In the genomic region with DNA sequence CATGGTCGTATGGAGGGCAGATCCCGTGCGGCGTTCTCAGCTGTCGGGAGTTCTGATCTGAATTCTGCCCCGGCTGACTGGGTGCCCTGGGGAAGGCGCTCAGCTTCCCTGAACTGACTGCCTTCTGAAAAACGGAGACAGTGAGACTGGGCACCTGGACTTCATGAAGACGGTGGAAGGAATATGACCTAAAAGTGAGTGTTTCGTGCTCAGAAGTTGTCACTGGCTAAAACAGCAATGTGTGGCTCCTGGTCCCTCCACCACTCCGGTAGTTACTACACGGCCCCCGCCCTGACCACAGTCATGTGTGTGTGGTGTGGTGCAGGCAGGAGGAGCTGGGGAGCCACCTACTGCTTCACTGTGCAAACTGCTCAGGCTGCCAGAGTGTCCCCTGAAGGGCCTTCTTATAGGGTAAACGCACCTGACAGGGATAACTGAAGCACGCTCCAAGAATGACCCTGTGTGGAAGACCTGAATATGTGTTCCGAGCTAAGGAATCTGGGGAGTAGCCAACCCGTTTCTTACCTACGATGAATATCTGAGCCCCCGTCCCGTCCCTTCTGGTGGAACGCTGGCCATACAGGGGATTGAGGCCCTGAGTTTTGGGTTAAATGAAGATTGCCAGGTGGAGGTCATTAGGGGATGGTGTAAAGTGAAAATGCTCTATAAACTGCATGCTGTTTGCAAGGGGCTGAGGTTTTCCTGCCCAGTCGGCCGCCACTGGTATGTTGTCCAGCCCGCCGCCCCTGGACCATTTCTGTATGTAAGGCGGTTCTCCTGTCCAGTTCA, we compare ENCODE assay signal across 8 cellular contexts. TPM values are rescaled to one million over a fixed set of nuclear protein-coding genes. Genes with fewer than 3 reads are reported as not detected.
DNase-seq lines count a peak whose midpoint lies in the region; ATAC-seq and TF ChIP-seq lines count a peak whose summit lies in the region.

No MANE protein-coding gene starts in this region.

- H3K27me3 Mint-ChIP-seq in Caco-2 (ENCODE audit: insufficient read depth, unreplicated experiment), result no peaks in the 10 kb centered on the region
- peaks cover 12% of the 10 kb centered on the region for H3K27me3 Mint-ChIP-seq in activated naive CD8-positive, alpha-beta T cell

- BruUV-seq in Caco-2 (replicated peaks; lab: Mats Ljungman, UMichigan), result no TSS peak

- H3K9me3 ChIP-seq in Caco-2, result no peaks in the 10 kb centered on the region

- H3K27me3 ChIP-seq in Caco-2 (replicated peaks; ENCODE audit: control insufficient read depth, insufficient read depth, low read length), result no peaks in the 10 kb centered on the region

- peaks cover 2% of the 10 kb centered on the region for H3K4me1 Mint-ChIP-seq in Caco-2 (ENCODE audit: low read depth, unreplicated experiment)
- peaks cover 6% of the 10 kb centered on the region for H3K4me1 Mint-ChIP-seq in activated naive CD8-positive, alpha-beta T cell (ENCODE audit: low read depth)

- POLR2A ChIA-PET in Caco-2 (lab: Charles Lee), result interaction anchor here (0.6 kb wide), 1 partner anchor 38 kb away, joined by 9 read pairs; no protein-coding TSS in a partner anchor

- H3K36me3 Mint-ChIP-seq in Caco-2 (ENCODE audit: insufficient read depth, unreplicated experiment), result no peaks in the 10 kb centered on the region
- no peaks in the 10 kb centered on the region for H3K36me3 Mint-ChIP-seq in activated naive CD8-positive, alpha-beta T cell

- peaks cover 7% of the 10 kb centered on the region for H3K4me1 ChIP-seq in Caco-2

- intact Hi-C loops in Caco-2 (cut with micrococcal nuclease; ENCODE audit: unreplicated experiment), result loop anchor here (1.0 to 2.0 kb wide), 2 partner anchors 41 to 154 kb away; a partner anchor contains a TSS
- intact Hi-C loops in left ventricle myocardium superior (cut with micrococcal nuclease), result no loop called here

- no peaks in the 10 kb centered on the region for H3K36me3 ChIP-seq in Caco-2 (ENCODE audit: control insufficient read depth, insufficient read depth, low read length)

- peak in 1 of 2 experiments; percentile 78 for TF ChIP-seq CTCF in Caco-2 (IDR thresholded peaks at IDR 0.05; ENCODE audit: insufficient read depth in 1 of 2, low read depth in 1 of 2, low read length in 1 of 2, severe bottlenecking in 1 of 2, unreplicated experiment in 1 of 2)

- ATAC-seq in left ventricle myocardium superior, result peak; percentile 74
- ATAC-seq in GM21723 (IDR thresholded peaks at IDR 0.05; ENCODE audit: unreplicated experiment), result no peak
- ATAC-seq in GM21786 (IDR thresholded peaks at IDR 0.05; ENCODE audit: unreplicated experiment), result no peak

- DNase-seq in Caco-2, result peak; percentile 69 to 74
- peak; percentile 15 for DNase-seq in HS-5 (ENCODE audit: low read depth)
- peak; percentile 76 for DNase-seq in RPMI8226
- DNase-seq in left ventricle myocardium superior, result peak; percentile 85
- DNase-seq in renal cortical epithelial cell (ENCODE audit: low read depth), result peak; percentile 69

- no peak overlapping the region for H3K4me3 Mint-ChIP-seq in Caco-2 (ENCODE audit: unreplicated experiment)
- H3K4me3 Mint-ChIP-seq in activated naive CD8-positive, alpha-beta T cell, result peak overlapping the region; percentile 47

- H3K4me3 ChIP-seq in Caco-2 (ENCODE audit: low read depth, low read length), result no peak overlapping the region

- no peak overlapping the region for H3K27ac Mint-ChIP-seq in Caco-2 (ENCODE audit: unreplicated experiment)
- H3K27ac Mint-ChIP-seq in activated naive CD8-positive, alpha-beta T cell, result no peak overlapping the region

- CTCF ChIA-PET in Caco-2 (lab: Charles Lee), result interaction anchor here (1.0 to 1.2 kb wide), 2 partner anchors 9 to 41 kb away, joined by 4 to 10 read pairs; no protein-coding TSS in a partner anchor

- H3K9me3 Mint-ChIP-seq in Caco-2 (ENCODE audit: unreplicated experiment), result no peaks in the 10 kb centered on the region
- no peaks in the 10 kb centered on the region for H3K9me3 Mint-ChIP-seq in activated naive CD8-positive, alpha-beta T cell (ENCODE audit: low read depth)

RNA-seq across cellular contexts. Expression of a gene that starts 0.6 kb away (rescaled TPM):
- total RNA-seq in Caco-2 (2022), result not detected in 2 replicates
- total RNA-seq in left ventricle myocardium superior, result 409 TPM
- total RNA-seq in renal cortical epithelial cell, result 1.5 and 9.0 TPM in 2 replicates

RNA-seq across cellular contexts. Expression of a gene that starts 30.4 kb away (rescaled TPM):
- 1.7 and 2.5 TPM in 2 replicates for total RNA-seq in Caco-2 (2022)
- total RNA-seq in left ventricle myocardium superior, result 0.22 TPM
- total RNA-seq in renal cortical epithelial cell, result 0.05 TPM in 1 of 2 replicates, not detected in the other

Comparison
In these comparisons a context has a peak if more than half of its experiments do, and no peak if none do; other contexts are left out.
1. DNase-seq: peak in every context shown above with its lines; median percentile 85 in left ventricle myocardium superior; 76 in RPMI8226; 72 in Caco-2; 69 in renal cortical epithelial cell; 15 in HS-5.
2. RNA of a gene that starts 0.6 kb away (total RNA-seq): 409 TPM in left ventricle myocardium superior (single experiment); 1.5 to 9.0 TPM in renal cortical epithelial cell and not detected in Caco-2; every median in the first group is over 10 times any median in the second.